Comparison of ENCODE assay signal across 11 cellular contexts in the genomic region with DNA sequence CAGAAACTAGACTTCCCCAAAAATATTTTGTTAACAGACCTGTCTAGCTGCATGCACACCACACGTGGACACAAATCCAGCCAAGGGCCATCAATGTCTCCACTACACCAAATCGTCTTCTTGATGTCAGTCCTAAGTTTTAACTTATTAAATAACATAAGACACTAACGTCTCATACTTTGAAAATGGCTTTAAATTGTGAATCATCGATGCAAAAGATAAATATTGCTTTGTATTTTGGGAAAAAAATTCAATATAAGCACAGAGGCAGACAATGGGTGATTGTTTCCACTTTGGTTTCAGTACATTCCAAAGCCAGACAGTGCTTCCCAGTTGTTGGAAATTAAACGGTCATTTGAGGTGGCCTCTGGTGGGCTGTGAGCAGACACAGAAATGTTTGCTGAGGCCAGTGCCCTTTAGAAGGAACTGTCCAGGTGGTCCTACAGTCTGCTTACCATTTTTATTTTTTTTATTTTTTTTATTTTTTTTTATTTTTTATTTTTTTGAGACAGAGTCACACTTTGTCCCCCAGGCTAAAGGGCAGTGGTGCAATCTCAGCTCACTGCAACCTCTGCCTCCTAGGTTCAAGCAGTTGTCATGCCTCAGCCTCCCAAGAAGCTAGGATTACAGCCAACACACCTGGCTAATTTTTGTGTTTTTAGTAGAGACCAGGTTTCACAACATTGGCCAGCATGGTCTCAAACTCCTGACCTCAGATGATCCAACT. TPM values are rescaled to one million over a fixed set of nuclear protein-coding genes. Genes with fewer than 3 reads are reported as not detected.
DNase-seq lines count a peak whose midpoint lies in the region; ATAC-seq and TF ChIP-seq lines count a peak whose summit lies in the region.
"Had no signal": no experiment of that assay in that cellular context is flagged by ENCODE, and none has a peak within 500 bp of the region (broad histone marks: within the 10 kb centered on the region; RNA-seq: fewer than 3 reads in every experiment).

No MANE protein-coding gene starts in this region.

- H3K9me2 ChIP-seq in SK-N-SH (no peaks in the 10 kb centered on the region), hepatocyte (replicated peaks; ENCODE audit: insufficient read depth) (no peaks in the 10 kb centered on the region)

- H3K4me3 Mint-ChIP-seq in activated naive CD8-positive, alpha-beta T cell: peak overlapping the region; percentile 47
- H3K4me3 Mint-ChIP-seq in activated naive CD8-positive, alpha-beta T cell treated with anti-CD3 and anti-CD28 coated beads for 36 hours: no peak overlapping the region

- POLR2A ChIA-PET in SK-N-SH (lab: Yijun Ruan, JAX): interaction anchor here (4.6 kb wide), 1 partner anchor 19 kb away, joined by 60 read pairs; no protein-coding TSS in a partner anchor

- H3K4me3 ChIP-seq in SK-N-SH (ENCODE audit: low read depth in 2 of 2, low read length in 1 of 2) (no peak overlapping the region), hepatocyte (no peak overlapping the region)
- H3K4me3 ChIP-seq: uterus had no signal

- no peaks in the 10 kb centered on the region for H3K9me3 ChIP-seq in SK-N-SH
- no peaks in the 10 kb centered on the region for H3K9me3 ChIP-seq in hepatocyte (ENCODE audit: low read depth)
- H3K9me3 ChIP-seq: uterus had no signal

- CTCF ChIA-PET in SK-N-SH (lab: Yijun Ruan, JAX): interaction anchor here (1.3 to 1.7 kb wide), 2 partner anchors 20 to 90 kb away, joined by 3 to 5 read pairs; no protein-coding TSS in a partner anchor

- WGBS in SK-N-SH (ENCODE audit: low lambda C conversion rate): 14% methylated on average over 5 of the region's 5 CpGs
- 68% methylated on average over 5 of the region's 5 CpGs for WGBS in hepatocyte (ENCODE audit: low lambda C conversion rate, missing lambda C conversion rate)

- H4K20me1 ChIP-seq in SK-N-SH (ENCODE audit: insufficient read depth) (peaks cover 21% of the 10 kb centered on the region), hepatocyte (ENCODE audit: insufficient read depth, poor library complexity, severe bottlenecking) (peaks cover 20% of the 10 kb centered on the region)

- no peak for TF ChIP-seq RAD21 in SK-N-SH (IDR thresholded peaks at IDR 0.05; ENCODE audit: low read length)

- no peaks in the 10 kb centered on the region for H3K9me3 Mint-ChIP-seq in activated naive CD8-positive, alpha-beta T cell (ENCODE audit: low read depth)
- no peaks in the 10 kb centered on the region for H3K9me3 Mint-ChIP-seq in activated naive CD8-positive, alpha-beta T cell treated with anti-CD3 and anti-CD28 coated beads for 36 hours

- TF ChIP-seq EP300 in SK-N-SH (IDR thresholded peaks at IDR 0.05; ENCODE audit: borderline replicate concordance in 1 of 2, low read depth in 1 of 2, low read length in 1 of 2): peak; percentile 5 to 65; a peak in 1 of 4 replicates

- peaks cover 23 to 37% of the 10 kb centered on the region in 2 experiments; a peak in 3 of 4 replicates for H3K4me1 ChIP-seq in SK-N-SH (ENCODE audit: control insufficient read depth in 1 of 2, insufficient read depth in 2 of 2, low read depth in 1 of 2, low read length in 1 of 2)
- H3K4me1 ChIP-seq in hepatocyte (ENCODE audit: insufficient read depth): peaks cover 34% of the 10 kb centered on the region

- H3K79me2 ChIP-seq in SK-N-SH (ENCODE audit: insufficient read depth): peaks cover 23% of the 10 kb centered on the region
- H3K79me2 ChIP-seq in hepatocyte: peaks cover 22% of the 10 kb centered on the region

- H3F3A ChIP-seq in SK-N-SH (replicated peaks; ENCODE audit: insufficient read depth): peaks cover 23% of the 10 kb centered on the region

- H3K4me2 ChIP-seq in SK-N-SH (peak overlapping the region; percentile 38; the same call in 1 of the 2 replicates), hepatocyte (no peak overlapping the region)

- H3K36me3 ChIP-seq in SK-N-SH (replicated peaks in 1 of 2; ENCODE audit: control insufficient read depth in 1 of 2, insufficient read depth in 2 of 2, low read length in 1 of 2) (peaks cover 0 to 4% of the 10 kb centered on the region in 2 experiments), hepatocyte (replicated peaks; ENCODE audit: insufficient read depth, low read depth) (no peaks in the 10 kb centered on the region)
- H3K36me3 ChIP-seq: uterus had no signal

- peak overlapping the region; percentile 40 for H2AFZ ChIP-seq in SK-N-SH (ENCODE audit: low read depth)
- no peak overlapping the region for H2AFZ ChIP-seq in hepatocyte

- ATAC-seq in HG02852 (IDR thresholded peaks at IDR 0.05; ENCODE audit: unreplicated experiment) (no peak), HG03342 (IDR thresholded peaks at IDR 0.05; ENCODE audit: unreplicated experiment) (no peak)

- no peak overlapping the region for H3K27ac Mint-ChIP-seq in activated naive CD8-positive, alpha-beta T cell
- H3K27ac Mint-ChIP-seq in activated naive CD8-positive, alpha-beta T cell treated with anti-CD3 and anti-CD28 coated beads for 36 hours: no peak overlapping the region

- H3K4me1 Mint-ChIP-seq in activated naive CD8-positive, alpha-beta T cell (ENCODE audit: low read depth): peaks cover 21% of the 10 kb centered on the region
- H3K4me1 Mint-ChIP-seq in activated naive CD8-positive, alpha-beta T cell treated with anti-CD3 and anti-CD28 coated beads for 36 hours: peaks cover 24% of the 10 kb centered on the region

- H3K27me3 ChIP-seq in SK-N-SH (ENCODE audit: insufficient read depth): no peaks in the 10 kb centered on the region
- no peaks in the 10 kb centered on the region for H3K27me3 ChIP-seq in hepatocyte
- H3K27me3 ChIP-seq: uterus had no signal

- no peak overlapping the region for H3K9ac ChIP-seq in SK-N-SH

- H3K27me3 Mint-ChIP-seq in activated naive CD8-positive, alpha-beta T cell: no peaks in the 10 kb centered on the region
- no peaks in the 10 kb centered on the region for H3K27me3 Mint-ChIP-seq in activated naive CD8-positive, alpha-beta T cell treated with anti-CD3 and anti-CD28 coated beads for 36 hours

- peak overlapping the region; percentile 18 to 78; a peak in 3 of 4 replicates for H3K27ac ChIP-seq in SK-N-SH (ENCODE audit: low read depth in 2 of 2, low read length in 1 of 2)
- peak overlapping the region; percentile 6 for H3K27ac ChIP-seq in hepatocyte
- H3K27ac ChIP-seq: WERI-Rb-1 had no signal

- DNase-seq in activated naive CD8-positive, alpha-beta T cell treated with anti-CD3 and anti-CD28 coated beads for 36 hours: no peak
- no peak for DNase-seq in SK-N-SH
- DNase-seq in hepatocyte (ENCODE audit: low spot score): no peak
- DNase-seq in superior temporal gyrus (ENCODE audit: extremely low spot score): peak; percentile 72
- DNase-seq in occipital lobe (lab: John Stamatoyannopoulos, UW): no peak
- DNase-seq: NCI-H2029 treated with DMSO at 0.1 percent for 48 hours, uterus, WERI-Rb-1 had no signal

- TF ChIP-seq CTCF in SK-N-SH (IDR thresholded peaks at IDR 0.05) (no peak), hepatocyte (IDR thresholded peaks at IDR 0.05; ENCODE audit: poor library complexity) (no peak)

- peaks cover 6% of the 10 kb centered on the region for H3K36me3 Mint-ChIP-seq in activated naive CD8-positive, alpha-beta T cell
- H3K36me3 Mint-ChIP-seq in activated naive CD8-positive, alpha-beta T cell treated with anti-CD3 and anti-CD28 coated beads for 36 hours: peaks cover 12% of the 10 kb centered on the region

TF ChIP-seq in SK-N-SH, 30 proteins besides CTCF, POLR2A, EP300 and RAD21 (continues in another document):
- TF ChIP-seq, protein P1, sequence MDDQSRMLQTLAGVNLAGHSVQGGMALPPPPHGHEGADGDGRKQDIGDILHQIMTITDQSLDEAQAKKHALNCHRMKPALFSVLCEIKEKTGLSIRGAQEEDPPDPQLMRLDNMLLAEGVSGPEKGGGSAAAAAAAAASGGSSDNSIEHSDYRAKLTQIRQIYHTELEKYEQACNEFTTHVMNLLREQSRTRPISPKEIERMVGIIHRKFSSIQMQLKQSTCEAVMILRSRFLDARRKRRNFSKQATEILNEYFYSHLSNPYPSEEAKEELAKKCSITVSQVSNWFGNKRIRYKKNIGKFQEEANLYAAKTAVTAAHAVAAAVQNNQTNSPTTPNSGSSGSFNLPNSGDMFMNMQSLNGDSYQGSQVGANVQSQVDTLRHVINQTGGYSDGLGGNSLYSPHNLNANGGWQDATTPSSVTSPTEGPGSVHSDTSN (IDR thresholded peaks at IDR 0.05): peak; percentile 75
- TF ChIP-seq JUND (IDR thresholded peaks at IDR 0.05) (peak; percentile 61), RXRA (IDR thresholded peaks at IDR 0.05; ENCODE audit: borderline replicate concordance, low read depth) (0 out of 2 replicates have a peak, but pooled peaks have one; percentile 32)
- TF ChIP-seq, protein P2, sequence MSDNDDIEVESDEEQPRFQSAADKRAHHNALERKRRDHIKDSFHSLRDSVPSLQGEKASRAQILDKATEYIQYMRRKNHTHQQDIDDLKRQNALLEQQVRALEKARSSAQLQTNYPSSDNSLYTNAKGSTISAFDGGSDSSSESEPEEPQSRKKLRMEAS (IDR thresholded peaks at IDR 0.05; ENCODE audit: low read depth): peak; percentile 72
- TF ChIP-seq, protein P3, sequence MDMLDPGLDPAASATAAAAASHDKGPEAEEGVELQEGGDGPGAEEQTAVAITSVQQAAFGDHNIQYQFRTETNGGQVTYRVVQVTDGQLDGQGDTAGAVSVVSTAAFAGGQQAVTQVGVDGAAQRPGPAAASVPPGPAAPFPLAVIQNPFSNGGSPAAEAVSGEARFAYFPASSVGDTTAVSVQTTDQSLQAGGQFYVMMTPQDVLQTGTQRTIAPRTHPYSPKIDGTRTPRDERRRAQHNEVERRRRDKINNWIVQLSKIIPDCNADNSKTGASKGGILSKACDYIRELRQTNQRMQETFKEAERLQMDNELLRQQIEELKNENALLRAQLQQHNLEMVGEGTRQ (IDR thresholded peaks at IDR 0.05; ENCODE audit: borderline replicate concordance, low read depth, low read length): no peak

RNA-seq across cellular contexts. Expression of a gene that starts 1.8 kb away (rescaled TPM):
- 10 to 100 TPM; 27.5 to 30.1 TPM for total RNA-seq in activated naive CD8-positive, alpha-beta T cell treated with anti-CD3 and anti-CD28 coated beads for 36 hours
- 66.1 and 67.9 TPM in 2 replicates for polyA plus RNA-seq in SK-N-SH (2012; rRNA removed)
- 33.3 and 49.7 TPM in 2 replicates for polyA plus RNA-seq in SK-N-SH (2012; cell fraction: cytosol; rRNA removed)
- polyA plus RNA-seq in SK-N-SH (2012; cell fraction: nucleus; rRNA removed): 44.1 and 55.1 TPM in 2 replicates
- total RNA-seq in hepatocyte: 63.6 and 73.1 TPM in 2 replicates
- 85.1 and 85.5 TPM in 2 replicates for polyA plus RNA-seq in hepatocyte
- total RNA-seq in occipital lobe: 18.6 TPM

RNA-seq across cellular contexts. Expression of a gene that starts 6.5 kb away (rescaled TPM):
- total RNA-seq in activated naive CD8-positive, alpha-beta T cell treated with anti-CD3 and anti-CD28 coated beads for 36 hours: 10 to 100 TPM; 21.9 to 22.5 TPM
- 204 and 257 TPM in 2 replicates for polyA plus RNA-seq in SK-N-SH (2012; rRNA removed)
- polyA plus RNA-seq in SK-N-SH (2012; cell fraction: cytosol; rRNA removed): 102 and 163 TPM in 2 replicates
- 216 and 265 TPM in 2 replicates for polyA plus RNA-seq in SK-N-SH (2012; cell fraction: nucleus; rRNA removed)
- total RNA-seq in hepatocyte: 153 and 184 TPM in 2 replicates
- polyA plus RNA-seq in hepatocyte: 195 and 200 TPM in 2 replicates
- 23.9 TPM for total RNA-seq in occipital lobe

RNA-seq across cellular contexts. Expression of a gene that starts 52.2 kb away (rescaled TPM):
- total RNA-seq in activated naive CD8-positive, alpha-beta T cell treated with anti-CD3 and anti-CD28 coated beads for 36 hours: 10 to 100 TPM; 78.1 to 84.2 TPM
- polyA plus RNA-seq in SK-N-SH (2012; rRNA removed): 43.2 and 46.1 TPM in 2 replicates
- polyA plus RNA-seq in SK-N-SH (2012; cell fraction: cytosol; rRNA removed): 31.0 and 37.2 TPM in 2 replicates
- polyA plus RNA-seq in SK-N-SH (2012; cell fraction: nucleus; rRNA removed): 56.3 and 62.9 TPM in 2 replicates
- total RNA-seq in hepatocyte: 45.1 and 54.3 TPM in 2 replicates
- 35.1 and 43.1 TPM in 2 replicates for polyA plus RNA-seq in hepatocyte
- 35.1 TPM for total RNA-seq in occipital lobe
